15 cellular contexts compared by ENCODE assay signal in genomic region chr1:51726544-51727225, GRCh38.
"Had no signal": no experiment of that assay in that cellular context is flagged by ENCODE, and none has a peak within 500 bp of the region (broad histone marks: within the 10 kb centered on the region; RNA-seq: fewer than 3 reads in every experiment).

No MANE protein-coding gene starts in this region.

- H3K36me3 Mint-ChIP-seq: activated CD4-positive, alpha-beta memory T cell treated with anti-CD3 and anti-CD28 coated beads for 36 hours; activated CD8-positive, alpha-beta memory T cell treated with anti-CD3 and anti-CD28 coated beads, Interleukin-2, amount 10 ng/mL, durations not matched to agents 7 days and 5 days; naive B cell; stimulated activated effector memory CD8-positive, alpha-beta T cell treated with anti-CD3 and anti-CD28 coated beads, Interleukin-12 subunit alpha, Interleukin-12 subunit beta, amount 100 ng/mL, for 72 hours had no signal

- H3K4me3 ChIP-seq: pancreas had no signal

- DNase-seq: activated CD4-positive, alpha-beta memory T cell treated with anti-CD3 and anti-CD28 coated beads for 36 hours; activated CD4-positive, alpha-beta T cell treated with anti-CD3 and anti-CD28 coated beads for 36 hours; activated CD8-positive, alpha-beta memory T cell treated with anti-CD3 and anti-CD28 coated beads, Interleukin-2, amount 10 ng/mL, durations not matched to agents 7 days and 5 days; activated effector memory CD4-positive, alpha-beta T cell treated with anti-CD3 and anti-CD28 coated beads, Interleukin-2, amount 50 U/mL, for 16 hours; activated T-cell treated with anti-CD3 and anti-CD28 coated beads, Interleukin-2, amount 50 U/mL, for 24 hours; amniotic stem cell; erythroblast; islet precursor cell; mammary epithelial cell; naive B cell; pancreas; stimulated activated CD4-positive, alpha-beta T cell treated with anti-CD3 and anti-CD28 coated beads, Interleukin-12 subunit alpha, Interleukin-12 subunit beta, amount 100 ng/mL, for 4 hours had no signal

- H3K27ac Mint-ChIP-seq: activated CD4-positive, alpha-beta memory T cell treated with anti-CD3 and anti-CD28 coated beads for 36 hours; activated CD4-positive, alpha-beta T cell treated with anti-CD3 and anti-CD28 coated beads for 36 hours; activated CD8-positive, alpha-beta memory T cell treated with anti-CD3 and anti-CD28 coated beads, Interleukin-2, amount 10 ng/mL, durations not matched to agents 7 days and 5 days; activated naive CD4-positive, alpha-beta T cell treated with anti-CD3 and anti-CD28 coated beads, Interleukin-2, amount 50 U/mL, for 24 hours; activated T-cell treated with anti-CD3 and anti-CD28 coated beads, Interleukin-2, amount 50 U/mL, for 24 hours; stimulated activated effector memory CD8-positive, alpha-beta T cell treated with anti-CD3 and anti-CD28 coated beads, Interleukin-12 subunit alpha, Interleukin-12 subunit beta, amount 100 ng/mL, for 72 hours had no signal

- H3K4me3 Mint-ChIP-seq: activated CD4-positive, alpha-beta memory T cell treated with anti-CD3 and anti-CD28 coated beads for 36 hours; activated CD4-positive, alpha-beta T cell treated with anti-CD3 and anti-CD28 coated beads for 36 hours; activated CD8-positive, alpha-beta memory T cell treated with anti-CD3 and anti-CD28 coated beads, Interleukin-2, amount 10 ng/mL, durations not matched to agents 7 days and 5 days; activated T-cell treated with anti-CD3 and anti-CD28 coated beads, Interleukin-2, amount 50 U/mL, for 24 hours; stimulated activated effector memory CD8-positive, alpha-beta T cell treated with anti-CD3 and anti-CD28 coated beads, Interleukin-12 subunit alpha, Interleukin-12 subunit beta, amount 100 ng/mL, for 72 hours had no signal

- H3K9me3 Mint-ChIP-seq: activated CD4-positive, alpha-beta memory T cell treated with anti-CD3 and anti-CD28 coated beads for 36 hours; activated naive CD4-positive, alpha-beta T cell treated with anti-CD3 and anti-CD28 coated beads, Interleukin-2, amount 50 U/mL, for 24 hours; activated T-cell treated with anti-CD3 and anti-CD28 coated beads, Interleukin-2, amount 50 U/mL, for 24 hours; naive B cell; stimulated activated effector memory CD8-positive, alpha-beta T cell treated with anti-CD3 and anti-CD28 coated beads, Interleukin-12 subunit alpha, Interleukin-12 subunit beta, amount 100 ng/mL, for 72 hours had no signal

- H3K27me3 Mint-ChIP-seq: activated CD4-positive, alpha-beta memory T cell treated with anti-CD3 and anti-CD28 coated beads for 36 hours; activated CD4-positive, alpha-beta T cell treated with anti-CD3 and anti-CD28 coated beads for 36 hours; activated CD8-positive, alpha-beta memory T cell treated with anti-CD3 and anti-CD28 coated beads, Interleukin-2, amount 10 ng/mL, durations not matched to agents 7 days and 5 days; activated naive CD4-positive, alpha-beta T cell treated with anti-CD3 and anti-CD28 coated beads, Interleukin-2, amount 50 U/mL, for 24 hours; activated T-cell treated with anti-CD3 and anti-CD28 coated beads, Interleukin-2, amount 50 U/mL, for 24 hours; naive B cell had no signal

- FAIRE-seq: colon, pancreas had no signal
